16 cellular contexts compared by ENCODE assay signal in the genomic region with DNA sequence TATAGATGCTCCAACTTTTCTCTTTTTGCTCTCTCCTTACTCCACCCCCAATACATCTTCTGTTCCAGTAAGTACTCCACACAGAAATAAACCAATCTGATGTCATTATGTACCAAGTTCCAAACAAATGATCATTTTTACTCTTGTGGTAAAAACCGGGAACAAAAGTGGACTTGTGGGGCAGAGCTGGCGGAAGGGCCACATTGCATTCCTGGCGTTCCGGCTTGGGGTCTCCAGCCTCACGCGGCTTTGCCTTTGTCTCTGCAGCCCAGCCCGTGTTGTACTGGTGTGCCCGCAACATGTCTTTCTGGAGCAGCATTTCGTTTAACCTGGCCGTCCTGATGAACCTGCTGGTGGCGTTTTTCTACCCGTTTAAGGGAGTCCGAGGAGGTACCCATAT.
A peak's percentile ranks its signal among the peaks of the same experiment; 100 is the strongest.
DNase-seq lines count a peak whose midpoint lies in the region; ATAC-seq and TF ChIP-seq lines count a peak whose summit lies in the region.
"Had no signal": no experiment of that assay in that cellular context is flagged by ENCODE, and none has a peak within 500 bp of the region (broad histone marks: within the 10 kb centered on the region; RNA-seq: fewer than 3 reads in every experiment).

No MANE protein-coding gene starts in this region.

- H3K36me3 ChIP-seq in right atrium auricular region (peaks cover 48% of the 10 kb centered on the region), esophagus muscularis mucosa (peaks cover 39 to 100% (median 58%) of the 10 kb centered on the region in 4 donors), osteoblast (ENCODE audit: insufficient read depth, low read length) (no peaks in the 10 kb centered on the region), sigmoid colon (peaks cover 6 to 92% (median 17%) of the 10 kb centered on the region in 4 donors)
- H3K36me3 ChIP-seq: HAP-1 had no signal

- H3K9me3 ChIP-seq in right atrium auricular region (peaks cover 0 to 7% of the 10 kb centered on the region in 2 donors), esophagus muscularis mucosa (peaks cover 0 to 10% (median 8%) of the 10 kb centered on the region in 4 donors), osteoblast (ENCODE audit: low read depth, low read length) (peaks cover 1% of the 10 kb centered on the region), sigmoid colon (no peaks in the 10 kb centered on the region)
- H3K9me3 ChIP-seq: HAP-1 had no signal

- H3K27me3 Mint-ChIP-seq in immature natural killer cell (ENCODE audit: low read depth in 3 of 3): peaks cover 0 to 4% (median 0%) of the 10 kb centered on the region in 3 donors
- H3K27me3 Mint-ChIP-seq: CD4-positive, alpha-beta memory T cell had no signal

- intact Hi-C loops in left cardiac atrium (cut with DNase I): no loop called here
- intact Hi-C loops in esophagus muscularis mucosa (cut with DNase I): no loop called here
- intact Hi-C loops in sigmoid colon (cut with DNase I): no loop called here

- DNase-seq in left cardiac atrium: no peak
- no peak for DNase-seq in right atrium auricular region (ENCODE audit: low spot score)
- DNase-seq in esophagus muscularis mucosa (ENCODE audit: extremely low spot score): no peak
- DNase-seq in osteoblast (ENCODE audit: insufficient read length, low spot score, missing footprints): peak; percentile 50
- no peak for DNase-seq in sigmoid colon
- no peak for DNase-seq in amygdala (lab: John Stamatoyannopoulos, UW)
- DNase-seq in immature natural killer cell: no peak
- DNase-seq: 8988T; CD4-positive, alpha-beta memory T cell; DMS79 treated with DMSO at 0.1 percent for 48 hours; GF-D8 had no signal

- TF ChIP-seq POLR2A in esophagus muscularis mucosa (IDR thresholded peaks at IDR 0.05; ENCODE audit: low read depth) (no peak), sigmoid colon (IDR thresholded peaks at IDR 0.05) (no peak)

- H3K4me3 Mint-ChIP-seq in immature natural killer cell: no peak overlapping the region
- H3K4me3 Mint-ChIP-seq: CD14-positive monocyte; CD4-positive, alpha-beta memory T cell had no signal

- H3K36me3 Mint-ChIP-seq in immature natural killer cell: peaks cover 47 to 92% (median 64%) of the 10 kb centered on the region in 3 donors

- H4K20me1 ChIP-seq in osteoblast (ENCODE audit: insufficient read depth, low read length): no peaks in the 10 kb centered on the region
- H4K20me1 ChIP-seq: BLaER1 had no signal

- H3K4me3 ChIP-seq in right atrium auricular region (no peak overlapping the region), esophagus muscularis mucosa (peak overlapping the region in 3 of 4 donors; percentile 5 to 19 (median 13)), osteoblast (ENCODE audit: insufficient read depth, low read length) (no peak overlapping the region), sigmoid colon (peak overlapping the region in 2 of 4 donors; percentile 7)
- H3K4me3 ChIP-seq: BLaER1, HAP-1 had no signal

- H3K4me1 Mint-ChIP-seq in immature natural killer cell: peaks cover 14 to 16% of the 10 kb centered on the region in 2 donors
- H3K4me1 Mint-ChIP-seq: CD14-positive monocyte; CD4-positive, alpha-beta memory T cell had no signal

- no peaks in the 10 kb centered on the region for H3K79me2 ChIP-seq in osteoblast (ENCODE audit: insufficient read depth, low read length)

- 94% methylated on average over 13 of the region's 13 CpGs for WGBS in esophagus muscularis mucosa
- WGBS in sigmoid colon, 2 donors: 96% methylated on average over 13 of the region's 13 CpGs

- no peaks in the 10 kb centered on the region for H3K27me3 ChIP-seq in right atrium auricular region
- no peaks in the 10 kb centered on the region for H3K27me3 ChIP-seq in esophagus muscularis mucosa
- H3K27me3 ChIP-seq in osteoblast (ENCODE audit: insufficient read depth, low read length): no peaks in the 10 kb centered on the region
- no peaks in the 10 kb centered on the region for H3K27me3 ChIP-seq in sigmoid colon
- H3K27me3 ChIP-seq: BLaER1 had no signal

- peak; percentile 27 to 33 for ATAC-seq in left cardiac atrium
- no peak for ATAC-seq in GM19395 (IDR thresholded peaks at IDR 0.05; ENCODE audit: unreplicated experiment)
- ATAC-seq: HepG2 had no signal

- H3K4me1 ChIP-seq in right atrium auricular region: peaks cover 0 to 8% of the 10 kb centered on the region in 2 donors
- H3K4me1 ChIP-seq in esophagus muscularis mucosa: peaks cover 8 to 13% (median 9%) of the 10 kb centered on the region in 4 donors
- no peaks in the 10 kb centered on the region for H3K4me1 ChIP-seq in osteoblast (ENCODE audit: insufficient read depth, low read length)
- no peaks in the 10 kb centered on the region for H3K4me1 ChIP-seq in sigmoid colon
- H3K4me1 ChIP-seq: HAP-1 had no signal

- TF ChIP-seq CTCF in right atrium auricular region (IDR thresholded peaks at IDR 0.05) (no peak), esophagus muscularis mucosa (IDR thresholded peaks at IDR 0.05) (no peak), osteoblast (IDR thresholded peaks at IDR 0.05; ENCODE audit: extremely low read depth, low read depth, low read length) (no peak), sigmoid colon (IDR thresholded peaks at IDR 0.05) (no peak)

- H2AFZ ChIP-seq in osteoblast (ENCODE audit: low read length): no peak overlapping the region

- no peak overlapping the region for H3K4me2 ChIP-seq in osteoblast (ENCODE audit: insufficient read depth, low read length)
- H3K4me2 ChIP-seq: BLaER1 had no signal

- no peaks in the 10 kb centered on the region for H3K9me3 Mint-ChIP-seq in immature natural killer cell
- H3K9me3 Mint-ChIP-seq: CD4-positive, alpha-beta memory T cell had no signal

- no peak for TF ChIP-seq EP300 in esophagus muscularis mucosa (IDR thresholded peaks at IDR 0.05)
- TF ChIP-seq EP300 in sigmoid colon (IDR thresholded peaks at IDR 0.05): no peak

- no peak overlapping the region for H3K27ac Mint-ChIP-seq in immature natural killer cell
- H3K27ac Mint-ChIP-seq: CD14-positive monocyte; CD4-positive, alpha-beta memory T cell had no signal

- H3K27ac ChIP-seq in right atrium auricular region: no peak overlapping the region
- peak overlapping the region in 3 of 4 donors; percentile 3 to 59 (median 14) for H3K27ac ChIP-seq in esophagus muscularis mucosa (replicated peaks in 1 of 4)
- H3K27ac ChIP-seq in osteoblast (ENCODE audit: low read depth, low read length): no peak overlapping the region
- H3K27ac ChIP-seq in sigmoid colon: peak overlapping the region in 3 of 4 donors; percentile 23 to 41 (median 30)
- H3K27ac ChIP-seq: BLaER1 had no signal

Comparison
In these comparisons a context has a peak if more than half of its experiments do, and no peak if none do; other contexts are left out.
1. H3K27ac ChIP-seq: peak in esophagus muscularis mucosa (3 of 4) and sigmoid colon (3 of 4); none in right atrium auricular region (0 of 2) and osteoblast (single experiment).
2. H3K4me3 ChIP-seq: peak in esophagus muscularis mucosa (3 of 4); none in right atrium auricular region (0 of 2) and osteoblast (single experiment).